ENCODE assay signal across 15 cellular contexts in the genomic region with DNA sequence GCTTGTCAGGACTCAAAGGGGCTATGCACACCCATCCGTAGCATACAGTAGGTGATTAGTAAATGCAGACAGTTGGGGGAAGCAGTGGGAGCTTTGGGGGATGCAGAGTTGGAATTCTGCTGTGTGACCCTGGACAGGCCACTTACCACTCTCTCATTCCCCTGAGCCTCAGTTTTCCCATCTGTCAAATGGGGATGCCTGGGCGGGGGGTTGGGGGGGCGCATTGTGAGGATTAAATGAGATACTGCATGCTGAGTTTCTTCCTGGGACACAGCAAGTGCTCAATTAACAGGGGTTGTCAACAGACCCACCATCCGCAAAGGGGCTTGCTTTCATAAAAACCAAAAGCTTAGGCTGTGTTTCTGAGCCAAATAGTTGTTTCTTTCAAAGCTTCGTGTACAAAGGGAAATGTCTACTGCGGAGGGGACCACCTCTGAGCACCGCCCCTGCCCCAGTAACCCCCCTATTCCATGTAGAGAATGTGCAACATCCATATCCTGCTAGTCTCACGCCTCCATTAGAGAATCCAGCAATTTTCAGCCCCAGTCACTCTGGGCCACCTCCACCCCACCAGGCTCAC.
DNase-seq lines count a peak whose midpoint lies in the region; FAIRE-seq and TF ChIP-seq lines count a peak whose summit lies in the region.
"Had no signal": no experiment of that assay in that cellular context is flagged by ENCODE, and none has a peak within 500 bp of the region (broad histone marks: within the 10 kb centered on the region; RNA-seq: fewer than 3 reads in every experiment).

No MANE protein-coding gene starts in this region.

- H3K4me3 ChIP-seq in A673 (ENCODE audit: low read depth, low read length, poor library complexity, severe bottlenecking) (no peak overlapping the region), HEK293 (ENCODE audit: low read depth, low read length) (no peak overlapping the region), kidney (ENCODE audit: low read length in 2 of 2) (no peak overlapping the region)
- H3K4me3 ChIP-seq: GM23338 had no signal

- POLR2A ChIA-PET in A673 (lab: Charles Lee; ENCODE audit: low non-redundant PET): interaction anchor here (0.6 kb wide), 1 partner anchor 22 kb away, joined by 10 read pairs; no protein-coding TSS in a partner anchor
- POLR2A ChIA-PET in HEK293 (lab: Yijun Ruan, JAX): no interaction called here

- H3K36me3 Mint-ChIP-seq in progenitor cell of endocrine pancreas (ENCODE audit: insufficient read depth): no peaks in the 10 kb centered on the region
- H3K36me3 Mint-ChIP-seq: CD8-positive, alpha-beta memory T cell; IgD-negative memory B cell had no signal

- H3K27me3 Mint-ChIP-seq in progenitor cell of endocrine pancreas: peaks cover 4% of the 10 kb centered on the region

- CTCF ChIA-PET in A673 (lab: Charles Lee) (no interaction called here), HEK293 (lab: Yijun Ruan, JAX) (interaction anchor here (2.7 kb wide), 1 partner anchor 148 kb away, joined by 5 read pairs; no protein-coding TSS in a partner anchor)

- H3K27me3 ChIP-seq in A673 (replicated peaks; ENCODE audit: insufficient read depth, low read depth, low read length, poor library complexity): no peaks in the 10 kb centered on the region
- H3K27me3 ChIP-seq: BE2C had no signal

- H3K4me3 Mint-ChIP-seq in progenitor cell of endocrine pancreas (ENCODE audit: low read depth): no peak overlapping the region
- H3K4me3 Mint-ChIP-seq: CD8-positive, alpha-beta memory T cell; GM23338; IgD-negative memory B cell had no signal

- peak overlapping the region; percentile 73 for H3K27ac Mint-ChIP-seq in progenitor cell of endocrine pancreas
- H3K27ac Mint-ChIP-seq: CD8-positive, alpha-beta memory T cell; GM23338; IgD-negative memory B cell had no signal

- H3K9me3 Mint-ChIP-seq in progenitor cell of endocrine pancreas (ENCODE audit: low read depth): no peaks in the 10 kb centered on the region
- H3K9me3 Mint-ChIP-seq: CD8-positive, alpha-beta memory T cell; IgD-negative memory B cell had no signal

- no peaks in the 10 kb centered on the region for H3K4me1 Mint-ChIP-seq in progenitor cell of endocrine pancreas (ENCODE audit: low read depth)

- H3K9me3 ChIP-seq in A673 (ENCODE audit: low read depth, low read length, poor library complexity, severe bottlenecking) (no peaks in the 10 kb centered on the region), HEK293 (ENCODE audit: control insufficient read depth, insufficient read depth, low read depth, low read length) (no peaks in the 10 kb centered on the region), kidney (ENCODE audit: control insufficient read depth in 1 of 2, low read length in 2 of 2) (no peaks in the 10 kb centered on the region)
- H3K9me3 ChIP-seq: BE2C, Caco-2 had no signal

- no peak for FAIRE-seq in kidney (lab: Jason Lieb, UNC)
- FAIRE-seq: GM12892 had no signal

- no peak overlapping the region for H3K9ac ChIP-seq in kidney (ENCODE audit: low read length in 2 of 2)

- intact Hi-C loops in A673 (cut with micrococcal nuclease; ENCODE audit: unreplicated experiment) (no loop called here), kidney (cut with DNase I) (loop anchor here (10.0 kb wide), 1 partner anchor 302 kb away; no protein-coding TSS in a partner anchor)

- H3K27ac ChIP-seq in A673 (ENCODE audit: low read depth, low read length, poor library complexity, severe bottlenecking) (no peak overlapping the region), HEK293 (ENCODE audit: extremely low read depth, low read depth, low read length) (no peak overlapping the region), kidney (ENCODE audit: low read depth in 2 of 2, low read length in 2 of 2) (no peak overlapping the region)

- TF ChIP-seq CTCF in A673 (conservative IDR thresholded peaks at IDR 0.05; ENCODE audit: low read depth, low read length) (no peak), HEK293 (tag by site-specific recombination; IDR thresholded peaks at IDR 0.05) (no peak), kidney (IDR thresholded peaks at IDR 0.05; ENCODE audit: borderline replicate concordance, extremely low read depth, insufficient read depth) (no peak), progenitor cell of endocrine pancreas (IDR thresholded peaks at IDR 0.05; ENCODE audit: unreplicated experiment) (no peak)

- H3K36me3 ChIP-seq in A673 (ENCODE audit: insufficient read depth, low read length, poor library complexity, severe bottlenecking) (no peaks in the 10 kb centered on the region), HEK293 (ENCODE audit: control insufficient read depth in 2 of 2, insufficient read depth in 1 of 2, low read length in 2 of 2) (no peaks in the 10 kb centered on the region), kidney (ENCODE audit: control insufficient read depth in 1 of 2, insufficient read depth in 2 of 2, low read length in 2 of 2) (no peaks in the 10 kb centered on the region)
- H3K36me3 ChIP-seq: BE2C had no signal

- BruUV-seq in A673 (replicated peaks; lab: Mats Ljungman, UMichigan): no TSS peak

- H3K4me1 ChIP-seq in A673 (ENCODE audit: insufficient read depth, low read length, poor library complexity, severe bottlenecking) (peaks cover 10% of the 10 kb centered on the region), HEK293 (ENCODE audit: control insufficient read depth, insufficient read depth, low read length) (no peaks in the 10 kb centered on the region), kidney (ENCODE audit: control insufficient read depth in 1 of 2, insufficient read depth in 1 of 2, low read depth in 1 of 2, low read length in 2 of 2) (no peaks in the 10 kb centered on the region)
- H3K4me1 ChIP-seq: BE2C, Caco-2 had no signal

- DNase-seq in A673 (ENCODE audit: low spot score): peak; percentile 11
- peak; percentile 8 for DNase-seq in kidney
- DNase-seq in progenitor cell of endocrine pancreas (ENCODE audit: low spot score, unreplicated experiment): no peak
- no peak for DNase-seq in ecto neural progenitor cell (ENCODE audit: low spot score)
- no peak for DNase-seq in NCI-H226
- DNase-seq in RPMI8226: no peak
- DNase-seq: Caco-2; CD8-positive, alpha-beta memory T cell; DND-41; GDM1 had no signal

TF ChIP-seq in HEK293, 187 proteins besides CTCF, POLR2A, EP300 and RAD21:
- TF ChIP-seq, protein P1, sequence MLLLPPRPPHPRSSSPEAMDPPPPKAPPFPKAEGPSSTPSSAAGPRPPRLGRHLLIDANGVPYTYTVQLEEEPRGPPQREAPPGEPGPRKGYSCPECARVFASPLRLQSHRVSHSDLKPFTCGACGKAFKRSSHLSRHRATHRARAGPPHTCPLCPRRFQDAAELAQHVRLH (tag by site-specific recombination; IDR thresholded peaks at IDR 0.05): no peak
- peak; percentile 63 for TF ChIP-seq ZNF664 (tag by site-specific recombination; IDR thresholded peaks at IDR 0.05)
- TF ChIP-seq, protein P2, sequence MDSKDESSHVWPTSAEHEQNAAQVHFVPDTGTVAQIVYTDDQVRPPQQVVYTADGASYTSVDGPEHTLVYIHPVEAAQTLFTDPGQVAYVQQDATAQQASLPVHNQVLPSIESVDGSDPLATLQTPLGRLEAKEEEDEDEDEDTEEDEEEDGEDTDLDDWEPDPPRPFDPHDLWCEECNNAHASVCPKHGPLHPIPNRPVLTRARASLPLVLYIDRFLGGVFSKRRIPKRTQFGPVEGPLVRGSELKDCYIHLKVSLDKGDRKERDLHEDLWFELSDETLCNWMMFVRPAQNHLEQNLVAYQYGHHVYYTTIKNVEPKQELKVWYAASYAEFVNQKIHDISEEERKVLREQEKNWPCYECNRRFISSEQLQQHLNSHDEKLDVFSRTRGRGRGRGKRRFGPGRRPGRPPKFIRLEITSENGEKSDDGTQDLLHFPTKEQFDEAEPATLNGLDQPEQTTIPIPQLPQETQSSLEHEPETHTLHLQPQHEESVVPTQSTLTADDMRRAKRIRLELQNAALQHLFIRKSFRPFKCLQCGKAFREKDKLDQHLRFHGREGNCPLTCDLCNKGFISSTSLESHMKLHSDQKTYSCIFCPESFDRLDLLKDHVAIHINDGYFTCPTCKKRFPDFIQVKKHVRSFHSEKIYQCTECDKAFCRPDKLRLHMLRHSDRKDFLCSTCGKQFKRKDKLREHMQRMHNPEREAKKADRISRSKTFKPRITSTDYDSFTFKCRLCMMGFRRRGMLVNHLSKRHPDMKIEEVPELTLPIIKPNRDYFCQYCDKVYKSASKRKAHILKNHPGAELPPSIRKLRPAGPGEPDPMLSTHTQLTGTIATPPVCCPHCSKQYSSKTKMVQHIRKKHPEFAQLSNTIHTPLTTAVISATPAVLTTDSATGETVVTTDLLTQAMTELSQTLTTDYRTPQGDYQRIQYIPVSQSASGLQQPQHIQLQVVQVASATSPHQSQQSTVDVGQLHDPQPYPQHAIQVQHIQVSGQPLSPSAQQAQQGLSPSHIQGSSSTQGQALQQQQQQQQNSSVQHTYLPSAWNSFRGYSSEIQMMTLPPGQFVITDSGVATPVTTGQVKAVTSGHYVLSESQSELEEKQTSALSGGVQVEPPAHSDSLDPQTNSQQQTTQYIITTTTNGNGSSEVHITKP (tag by site-specific recombination; IDR thresholded peaks at IDR 0.05): peak; percentile 86

Comparison
In these comparisons a context has a peak if more than half of its experiments do, and no peak if none do; other contexts are left out.
1. DNase-seq: peak in A673 (single experiment) and kidney (single experiment); none in progenitor cell of endocrine pancreas (single experiment), ecto neural progenitor cell (single experiment), NCI-H226 (single experiment) and RPMI8226 (single experiment).